In the genomic region with DNA sequence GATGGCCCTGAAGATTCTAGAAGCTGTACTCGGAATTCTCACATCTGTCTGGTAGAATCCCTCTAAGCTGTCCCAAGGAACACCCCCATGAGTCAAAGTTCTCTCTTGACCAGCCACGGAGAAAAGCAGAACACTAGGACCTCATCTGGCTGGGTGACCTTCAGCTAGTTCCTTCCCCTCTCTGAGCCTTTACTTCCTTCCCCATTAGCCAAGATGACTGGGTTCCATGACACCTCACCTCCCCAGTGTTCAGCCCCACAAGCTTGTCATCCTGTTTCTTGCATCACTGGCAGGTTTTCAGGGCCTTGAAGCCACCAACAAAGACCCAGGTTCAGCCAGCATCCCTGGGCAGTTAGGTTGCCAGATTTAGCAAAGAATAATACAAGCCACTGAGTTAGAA, we compare ENCODE assay signal across 25 cellular contexts. TPM values are rescaled to one million over a fixed set of nuclear protein-coding genes. Genes with fewer than 3 reads are reported as not detected.
"Had no signal": no experiment of that assay in that cellular context is flagged by ENCODE, and none has a peak within 500 bp of the region (broad histone marks: within the 10 kb centered on the region; RNA-seq: fewer than 3 reads in every experiment).

No MANE protein-coding gene starts in this region.

- H3K36me3 ChIP-seq: brain microvascular endothelial cell, cardiac muscle cell, SJCRH30 had no signal

- H3K9me3 Mint-ChIP-seq: activated CD4-positive, alpha-beta memory T cell treated with anti-CD3 and anti-CD28 coated beads for 36 hours; activated CD4-positive, alpha-beta T cell treated with anti-CD3 and anti-CD28 coated beads, Interleukin-2, amount 10 ng/mL, durations not matched to agents 7 days and 5 days; activated T-cell treated with anti-CD3 and anti-CD28 coated beads, Interleukin-2, amount 50 U/mL, for 4 hours had no signal

- H3K4me3 ChIP-seq: cardiac muscle cell, SJCRH30 had no signal

- H3K27ac ChIP-seq: brain microvascular endothelial cell, cardiac muscle cell, SJCRH30 had no signal

- H3K4me3 Mint-ChIP-seq: activated CD4-positive, alpha-beta memory T cell treated with anti-CD3 and anti-CD28 coated beads for 36 hours; activated CD4-positive, alpha-beta T cell treated with anti-CD3 and anti-CD28 coated beads, Interleukin-2, amount 10 ng/mL, durations not matched to agents 7 days and 5 days; activated naive CD8-positive, alpha-beta T cell; activated T-cell treated with anti-CD3 and anti-CD28 coated beads, Interleukin-2, amount 50 U/mL, for 4 hours; T-helper 17 cell had no signal

- H3K27me3 ChIP-seq: brain microvascular endothelial cell, cardiac muscle cell had no signal

- H3K4me1 Mint-ChIP-seq: activated CD4-positive, alpha-beta T cell treated with anti-CD3 and anti-CD28 coated beads, Interleukin-2, amount 10 ng/mL, durations not matched to agents 7 days and 5 days; T-helper 17 cell had no signal

- H3K36me3 Mint-ChIP-seq: activated CD4-positive, alpha-beta memory T cell treated with anti-CD3 and anti-CD28 coated beads for 36 hours; activated naive CD8-positive, alpha-beta T cell had no signal

- ATAC-seq: activated T-cell treated with anti-CD3 and anti-CD28 coated beads, Interleukin-2, amount 50 U/mL, for 4 hours; T-helper 17 cell had no signal

- DNase-seq: activated CD4-positive, alpha-beta memory T cell treated with anti-CD3 and anti-CD28 coated beads for 36 hours; activated CD4-positive, alpha-beta T cell treated with anti-CD3 and anti-CD28 coated beads, Interleukin-2, amount 10 ng/mL, durations not matched to agents 7 days and 5 days; activated CD4-positive, CD25-positive, alpha-beta regulatory T cell; activated CD8-positive, alpha-beta memory T cell treated with anti-CD3 and anti-CD28 coated beads for 24 hours; activated effector memory CD4-positive, alpha-beta T cell treated with anti-CD3 and anti-CD28 coated beads, Interleukin-2, amount 50 U/mL, for 16 hours; activated naive CD4-positive, alpha-beta T cell treated with Interleukin-2 at 50 U/mL for 16 hours; activated T-cell treated with anti-CD3 and anti-CD28 coated beads, Interleukin-2, amount 50 U/mL, for 4 hours; amygdala; brain microvascular endothelial cell; Kasumi-1; KBM-7; NCI-H1436; NCI-H1694 treated with DMSO at 0.1 percent for 48 hours; NCI-H2029 treated with DMSO at 0.1 percent for 48 hours; NCI-H345; NCI-H510A; NCI-H526 treated with DMSO at 0.1 percent for 48 hours; NCI-H82; SJCRH30; SK-N-SH; T-helper 17 cell; T1000 had no signal

- H3K9me3 ChIP-seq: SJCRH30, SK-N-SH had no signal

- H3K27ac Mint-ChIP-seq: activated CD4-positive, alpha-beta memory T cell treated with anti-CD3 and anti-CD28 coated beads for 36 hours; activated CD4-positive, alpha-beta T cell treated with anti-CD3 and anti-CD28 coated beads, Interleukin-2, amount 10 ng/mL, durations not matched to agents 7 days and 5 days; activated naive CD8-positive, alpha-beta T cell; T-helper 17 cell had no signal

- H3K4me1 ChIP-seq: SJCRH30 had no signal

RNA-seq across cellular contexts. Expression of gene MAFB, which starts 47.8 kb away (rescaled TPM):
- total RNA-seq: activated CD4-positive, alpha-beta memory T cell treated with anti-CD3 and anti-CD28 coated beads for 36 hours; activated CD4-positive, alpha-beta T cell treated with anti-CD3 and anti-CD28 coated beads, Interleukin-2, amount 10 ng/mL, durations not matched to agents 7 days and 5 days; OCI-LY7; SJCRH30 had no signal
